ENCODE assay signal across 27 cellular contexts in the genomic region with DNA sequence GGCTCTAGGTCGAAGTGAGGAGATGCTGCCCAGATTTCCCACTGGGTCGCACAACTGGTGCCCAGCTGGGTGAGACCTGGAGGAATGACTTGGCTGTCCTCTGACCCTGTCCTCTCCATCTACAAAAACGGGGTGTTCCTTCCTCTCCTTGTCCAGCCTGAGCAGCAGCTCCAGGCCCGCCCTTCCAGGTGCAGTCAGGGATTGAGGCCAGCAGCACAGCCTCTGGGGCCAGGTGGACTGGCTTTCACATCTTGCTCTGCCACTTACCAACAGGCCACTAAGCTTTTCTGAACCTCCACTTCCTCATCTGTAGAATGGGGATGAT.
"Had no signal": no experiment of that assay in that cellular context is flagged by ENCODE, and none has a peak within 500 bp of the region (broad histone marks: within the 10 kb centered on the region; RNA-seq: fewer than 3 reads in every experiment).

No MANE protein-coding gene starts in this region.

- H2AFZ ChIP-seq: hepatocyte, parathyroid adenoma had no signal

- H3K4me1 Mint-ChIP-seq: activated T-helper 17 cell treated with anti-CD3 and anti-CD28 coated beads, Interleukin-2, amount 50 U/mL, for 72 hours; central memory CD8-positive, alpha-beta T cell had no signal

- DNase-seq: activated CD4-positive, alpha-beta T cell treated with anti-CD3 and anti-CD28 coated beads for 4 hours; activated CD4-positive, alpha-beta T cell treated with anti-CD3 and anti-CD28 coated beads, Interleukin-2, amount 50 U/mL, for 48 hours; activated CD8-positive, alpha-beta memory T cell treated with anti-CD3 and anti-CD28 coated beads, Interleukin-2, amount 50 U/mL, for 48 hours; activated gamma-delta T cell treated with Interleukin-2 at 50 U/mL for 16 hours; activated naive CD4-positive, alpha-beta T cell treated with anti-CD3 and anti-CD28 coated beads, Interleukin-2, amount 50 U/mL, for 16 hours; activated T-cell treated with anti-CD3 and anti-CD28 coated beads, Interleukin-2, amount 50 U/mL, for 24 hours; amniotic stem cell; dermis blood vessel endothelial cell; effector CD4-positive, alpha-beta T cell; gastrocnemius medialis; glutamatergic neuron; islet precursor cell; left cardiac atrium; left ventricle myocardium superior; mucosa of descending colon; right cardiac atrium; stimulated activated CD4-positive, alpha-beta T cell treated with anti-CD3 and anti-CD28 coated beads, Interleukin-2, amount 100 ng/mL, for 48 hours; stimulated activated naive CD4-positive, alpha-beta T cell treated with Interleukin-2 at 50 U/mL for 16 hours; T-helper 1 cell had no signal

- H3K9me3 ChIP-seq: gastrocnemius medialis, mucosa of descending colon, vagina had no signal

- H3K36me3 Mint-ChIP-seq: type B pancreatic cell had no signal

- H3K9me3 Mint-ChIP-seq: activated T-cell treated with anti-CD3 and anti-CD28 coated beads, Interleukin-2, amount 50 U/mL, for 24 hours; activated T-helper 17 cell treated with anti-CD3 and anti-CD28 coated beads, Interleukin-2, amount 50 U/mL, for 72 hours; central memory CD8-positive, alpha-beta T cell; nephron; type B pancreatic cell had no signal

- H3K36me3 ChIP-seq: gastrocnemius medialis, vagina had no signal

- ATAC-seq: gastrocnemius medialis, left cardiac atrium, left ventricle myocardium superior, right cardiac atrium had no signal

- H3K27me3 ChIP-seq: hepatocyte, vagina had no signal

- H3K79me2 ChIP-seq: hepatocyte, parathyroid adenoma had no signal

- H3K4me1 ChIP-seq: parathyroid adenoma had no signal

- H3K27ac Mint-ChIP-seq: activated T-cell treated with anti-CD3 and anti-CD28 coated beads, Interleukin-2, amount 50 U/mL, for 24 hours; activated T-helper 17 cell treated with anti-CD3 and anti-CD28 coated beads, Interleukin-2, amount 50 U/mL, for 72 hours had no signal

- H3K4me3 Mint-ChIP-seq: activated T-cell treated with anti-CD3 and anti-CD28 coated beads, Interleukin-2, amount 50 U/mL, for 24 hours; activated T-helper 17 cell treated with anti-CD3 and anti-CD28 coated beads, Interleukin-2, amount 50 U/mL, for 72 hours; central memory CD8-positive, alpha-beta T cell had no signal

- H3K4me3 ChIP-seq: gastrocnemius medialis, hepatocyte, mucosa of descending colon, vagina had no signal

- H3K27ac ChIP-seq: gastrocnemius medialis, hepatocyte, parathyroid adenoma, vagina, VCaP had no signal
